In the genomic region with DNA sequence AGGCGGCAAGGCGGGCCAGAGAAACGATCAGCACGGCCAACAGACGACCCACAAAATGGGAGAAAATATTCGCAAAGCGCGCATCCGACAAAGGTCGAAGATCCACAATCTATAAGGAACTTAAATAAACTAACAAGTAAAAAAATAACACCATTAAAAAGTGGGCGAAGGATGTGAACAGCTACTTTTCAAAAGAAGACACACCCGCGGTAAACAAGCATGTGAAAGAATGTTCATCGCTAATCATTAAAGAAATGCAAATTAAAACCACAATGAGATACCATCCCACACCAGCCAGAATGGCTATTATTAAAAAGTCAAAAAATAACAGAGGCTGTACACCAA, we compare ENCODE assay signal across 7 cellular contexts.
DNase-seq lines count a peak whose midpoint lies in the region; ATAC-seq and TF ChIP-seq lines count a peak whose summit lies in the region.

No MANE protein-coding gene starts in this region.

- H3K4me3 ChIP-seq in OCI-LY1 (ENCODE audit: low read depth, low read length, poor library complexity, severe bottlenecking) = peak overlapping the region; percentile 60
- peak overlapping the region in 6 of 7 experiments; percentile 62 to 82 (median 72) for H3K4me3 ChIP-seq in skin epidermis

- no peak overlapping the region for H2AFZ ChIP-seq in OCI-LY1 (ENCODE audit: low read length)

- H3K9ac ChIP-seq in OCI-LY1 (ENCODE audit: low read length) = no peak overlapping the region

- H3K36me3 ChIP-seq in OCI-LY1 (ENCODE audit: insufficient read depth, low read length) = no peaks in the 10 kb centered on the region

- peak; percentile 24 for ATAC-seq in GM19438 (IDR thresholded peaks at IDR 0.05; ENCODE audit: low read depth, unreplicated experiment)

- no peaks in the 10 kb centered on the region for H3K9me2 ChIP-seq in OCI-LY1 (ENCODE audit: low read depth, low read length)

- peak overlapping the region; percentile 67; the same call in 1 of the 2 replicates for H3K4me2 ChIP-seq in OCI-LY1 (ENCODE audit: low read length)

- no peak overlapping the region for H3K27ac Mint-ChIP-seq in endothelial cell (ENCODE audit: unreplicated experiment)

- H3K27me3 ChIP-seq in OCI-LY1 (ENCODE audit: insufficient read depth, low read length) = no peaks in the 10 kb centered on the region; the same call in 1 of the 2 replicates

- no peak for TF ChIP-seq CTCF in OCI-LY1 (IDR thresholded peaks at IDR 0.05; ENCODE audit: low read length)
- TF ChIP-seq CTCF in endothelial cell (IDR thresholded peaks at IDR 0.05; ENCODE audit: unreplicated experiment) = no peak

- H3K9me3 Mint-ChIP-seq in endothelial cell (ENCODE audit: unreplicated experiment) = no peaks in the 10 kb centered on the region

- H3K4me1 ChIP-seq in OCI-LY1 (ENCODE audit: insufficient read depth, low read length, severe bottlenecking) = peaks cover 7% of the 10 kb centered on the region

- peak overlapping the region; percentile 90 for H3K4me3 Mint-ChIP-seq in endothelial cell (ENCODE audit: unreplicated experiment)

- H3K4me1 Mint-ChIP-seq in endothelial cell (ENCODE audit: unreplicated experiment) = peaks cover 17% of the 10 kb centered on the region

- DNase-seq in endothelial cell (ENCODE audit: low spot score) (no peak), kidney tubule cell (ENCODE audit: low spot score) (no peak), HT-29 (ENCODE audit: low spot score) (no peak)
- DNase-seq in stimulated activated CD8-positive, alpha-beta memory T cell treated with anti-CD3 and anti-CD28 coated beads, Interleukin-4, amount 100 ng/mL, for 48 hours = no peak

- H3K27ac ChIP-seq in OCI-LY1 (ENCODE audit: low read depth, low read length, poor library complexity, severe bottlenecking) = no peak overlapping the region
- H3K27ac ChIP-seq in skin epidermis = peak overlapping the region in 10 of 21 experiments; percentile 61 to 85 (median 78)

- no peaks in the 10 kb centered on the region for H4K20me1 ChIP-seq in OCI-LY1 (ENCODE audit: insufficient read depth, low read length)

- H3K36me3 Mint-ChIP-seq in endothelial cell (ENCODE audit: low read depth, unreplicated experiment) = peaks cover 9% of the 10 kb centered on the region

- no peaks in the 10 kb centered on the region for H3K9me3 ChIP-seq in OCI-LY1 (ENCODE audit: low read length)

- no peaks in the 10 kb centered on the region for H3K79me2 ChIP-seq in OCI-LY1 (ENCODE audit: insufficient read depth, low read length)

- peaks cover 2% of the 10 kb centered on the region for H3K27me3 Mint-ChIP-seq in endothelial cell (ENCODE audit: unreplicated experiment)

- H3F3A ChIP-seq in OCI-LY1 (ENCODE audit: insufficient read depth, low read length) = no peaks in the 10 kb centered on the region
